Comparison of ENCODE assay signal across 10 cellular contexts in the genomic region with DNA sequence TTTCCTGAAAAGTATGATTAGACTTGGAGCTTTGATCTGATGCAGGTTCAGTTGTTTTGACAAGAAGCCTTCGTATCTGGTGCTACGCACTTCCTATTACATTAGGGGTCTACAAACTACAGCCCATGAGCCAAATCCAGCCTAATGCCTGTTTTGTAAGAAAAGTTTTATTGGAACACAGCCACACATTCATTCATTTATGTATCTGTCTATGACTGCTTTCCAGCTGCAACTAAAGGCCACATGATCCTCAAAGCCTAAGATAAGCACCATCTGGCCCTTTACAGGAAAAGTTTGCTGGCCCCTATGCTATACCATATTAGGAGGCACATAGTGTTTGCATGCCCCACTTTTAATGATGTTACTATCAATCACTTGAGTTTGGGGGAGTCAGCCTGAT. TPM values are rescaled to one million over a fixed set of nuclear protein-coding genes. Genes with fewer than 3 reads are reported as not detected.
DNase-seq lines count a peak whose midpoint lies in the region; TF ChIP-seq lines count a peak whose summit lies in the region.
"Had no signal": no experiment of that assay in that cellular context is flagged by ENCODE, and none has a peak within 500 bp of the region (broad histone marks: within the 10 kb centered on the region; RNA-seq: fewer than 3 reads in every experiment).

No MANE protein-coding gene starts in this region.

- H4K8ac ChIP-seq in neuronal stem cell (ENCODE audit: low read depth, low read length): no peak overlapping the region

- no peak overlapping the region for H3K18ac ChIP-seq in neuronal stem cell (ENCODE audit: low read length)

- H3K4me2 ChIP-seq in DOHH2 (ENCODE audit: low read length) (peak overlapping the region; percentile 77), neuronal stem cell (ENCODE audit: insufficient read depth, low read length, poor library complexity, severe bottlenecking) (no peak overlapping the region)

- DNase-seq in OCI-M1 (lab: John Stamatoyannopoulos, UW) (peak; percentile 55), epithelial cell of prostate (ENCODE audit: low read depth, low spot score) (no peak), neuronal stem cell (ENCODE audit: low spot score) (no peak), COLO829 (ENCODE audit: low spot score) (no peak)
- no peak for DNase-seq in stimulated activated CD4-positive, alpha-beta T cell treated with anti-CD3 and anti-CD28 coated beads, Interleukin-4, amount 100 ng/mL, for 24 hours
- DNase-seq in activated CD4-positive, CD25-positive, alpha-beta regulatory T cell (lab: John Stamatoyannopoulos, UW): no peak
- DNase-seq in T-helper 2 cell treated with Interferon-gamma antibody and Interleukin-4, amounts not matched to agents 5 μg/mL and 100 μg/mL, for 36 hours (ENCODE audit: low spot score): no peak

- no peak overlapping the region for H3K23ac ChIP-seq in neuronal stem cell (ENCODE audit: low read depth, low read length, poor library complexity)

- H3K27ac Mint-ChIP-seq in T-helper 2 cell treated with Interferon-gamma antibody and Interleukin-4, amounts not matched to agents 5 μg/mL and 100 μg/mL, for 36 hours: no peak overlapping the region

- H4K20me1 ChIP-seq in DOHH2 (ENCODE audit: control insufficient read depth, insufficient read depth, low read depth, low read length): no peaks in the 10 kb centered on the region

- no peak overlapping the region for H4K91ac ChIP-seq in neuronal stem cell (ENCODE audit: low read depth, low read length, poor library complexity)

- H3K9me3 ChIP-seq in DOHH2 (ENCODE audit: control insufficient read depth, insufficient read depth, low read length) (no peaks in the 10 kb centered on the region), neuronal stem cell (replicated peaks in 1 of 2; ENCODE audit: control insufficient read depth in 2 of 2, insufficient read depth in 1 of 2, low read depth in 1 of 2, low read length in 2 of 2) (no peaks in the 10 kb centered on the region)
- H3K9me3 ChIP-seq: HAP-1 had no signal

- H3K9me2 ChIP-seq in DOHH2 (replicated peaks; ENCODE audit: control insufficient read depth, low read length): no peaks in the 10 kb centered on the region

- peaks cover 4% of the 10 kb centered on the region for H3K36me3 Mint-ChIP-seq in T-helper 2 cell treated with Interferon-gamma antibody and Interleukin-4, amounts not matched to agents 5 μg/mL and 100 μg/mL, for 36 hours (ENCODE audit: low read depth)

- H3K79me2 ChIP-seq in DOHH2 (ENCODE audit: control insufficient read depth, low read length): peaks cover 91% of the 10 kb centered on the region

- H2BK5ac ChIP-seq in neuronal stem cell (ENCODE audit: low read length): no peak overlapping the region

- no peak overlapping the region for H2BK12ac ChIP-seq in neuronal stem cell (ENCODE audit: low read length)

- H3K4me3 ChIP-seq in DOHH2 (ENCODE audit: low read length): peak overlapping the region; percentile 63
- no peak overlapping the region for H3K4me3 ChIP-seq in neuronal stem cell (ENCODE audit: low read length in 2 of 2)
- H3K4me3 ChIP-seq: HAP-1, lung had no signal

- H3K9ac ChIP-seq in neuronal stem cell (ENCODE audit: low read depth, low read length, poor library complexity): no peak overlapping the region

- peak overlapping the region; percentile 96 for H3K27ac ChIP-seq in DOHH2 (ENCODE audit: low read depth, low read length)
- H3K27ac ChIP-seq in epithelial cell of prostate: peak overlapping the region; percentile 50
- H3K27ac ChIP-seq in neuronal stem cell (replicated peaks; ENCODE audit: low read length): peak overlapping the region; percentile 25

- TF ChIP-seq CTCF in DOHH2 (IDR thresholded peaks at IDR 0.05; ENCODE audit: low read depth, low read length, poor library complexity, severe bottlenecking): no peak

- H2BK15ac ChIP-seq in neuronal stem cell (ENCODE audit: low read length): no peak overlapping the region

- H3K4me3 Mint-ChIP-seq in T-helper 2 cell treated with Interferon-gamma antibody and Interleukin-4, amounts not matched to agents 5 μg/mL and 100 μg/mL, for 36 hours: no peak overlapping the region

- H3K36me3 ChIP-seq in DOHH2 (ENCODE audit: control insufficient read depth, low read length): peaks cover 69% of the 10 kb centered on the region
- H3K36me3 ChIP-seq in neuronal stem cell (replicated peaks in 1 of 2; ENCODE audit: control insufficient read depth in 2 of 2, insufficient read depth in 2 of 2, low read length in 2 of 2): no peaks in the 10 kb centered on the region
- H3K36me3 ChIP-seq: HAP-1 had no signal

- no peak overlapping the region for H2AFZ ChIP-seq in neuronal stem cell (ENCODE audit: low read length)

- peaks cover 40% of the 10 kb centered on the region for H3F3A ChIP-seq in DOHH2 (ENCODE audit: control insufficient read depth, insufficient read depth)

- no peaks in the 10 kb centered on the region for H3K9me3 Mint-ChIP-seq in T-helper 2 cell treated with Interferon-gamma antibody and Interleukin-4, amounts not matched to agents 5 μg/mL and 100 μg/mL, for 36 hours

- H3K4me1 Mint-ChIP-seq in T-helper 2 cell treated with Interferon-gamma antibody and Interleukin-4, amounts not matched to agents 5 μg/mL and 100 μg/mL, for 36 hours (ENCODE audit: low read depth): peaks cover 15% of the 10 kb centered on the region

- no peaks in the 10 kb centered on the region for H3K79me1 ChIP-seq in neuronal stem cell (ENCODE audit: low read depth, low read length)

- peaks cover 98% of the 10 kb centered on the region for H3K4me1 ChIP-seq in DOHH2 (ENCODE audit: control insufficient read depth, low read length)
- H3K4me1 ChIP-seq in neuronal stem cell (ENCODE audit: control insufficient read depth in 2 of 2, insufficient read depth in 1 of 2, low read depth in 1 of 2, low read length in 2 of 2): peaks cover 6 to 9% of the 10 kb centered on the region in 2 donors

- no peak overlapping the region for H3K14ac ChIP-seq in neuronal stem cell (ENCODE audit: low read length)

- no CpG with 5 or more reads among the region's 2 CpGs for WGBS in neuronal stem cell (ENCODE audit: extremely low coverage in 2 of 2, insufficient read length in 2 of 2, insufficient replicate concordance in 1 of 2), 2 donors

- H3K27me3 Mint-ChIP-seq in T-helper 2 cell treated with Interferon-gamma antibody and Interleukin-4, amounts not matched to agents 5 μg/mL and 100 μg/mL, for 36 hours (ENCODE audit: low read depth): no peaks in the 10 kb centered on the region

- H3K27me3 ChIP-seq in DOHH2 (ENCODE audit: control insufficient read depth, low read length): no peaks in the 10 kb centered on the region
- H3K27me3 ChIP-seq in neuronal stem cell (ENCODE audit: control insufficient read depth in 3 of 3, insufficient read depth in 3 of 3, low read depth in 1 of 3, low read length in 3 of 3): no peaks in the 10 kb centered on the region

- H3K4ac ChIP-seq in neuronal stem cell (ENCODE audit: low read length): no peak overlapping the region

- H2BK120ac ChIP-seq in neuronal stem cell (ENCODE audit: low read depth, low read length): no peak overlapping the region

- H2AK5ac ChIP-seq in neuronal stem cell (ENCODE audit: low read depth, low read length): no peak overlapping the region

RNA-seq across cellular contexts. Expression of gene EIF2AK3, which starts 26.0 kb away (rescaled TPM):
- polyA plus RNA-seq in neuronal stem cell (2013, experiment 1 of 2): 10.9 TPM
- 9.6 TPM for polyA plus RNA-seq in neuronal stem cell (2013, experiment 2 of 2)

Comparison
In these comparisons a context has a peak if more than half of its experiments do, and no peak if none do; other contexts are left out.
1. H3K27ac ChIP-seq: peak in every context shown above with its lines; median percentile 96 in DOHH2; 50 in epithelial cell of prostate; 25 in neuronal stem cell.